In the genomic region with DNA sequence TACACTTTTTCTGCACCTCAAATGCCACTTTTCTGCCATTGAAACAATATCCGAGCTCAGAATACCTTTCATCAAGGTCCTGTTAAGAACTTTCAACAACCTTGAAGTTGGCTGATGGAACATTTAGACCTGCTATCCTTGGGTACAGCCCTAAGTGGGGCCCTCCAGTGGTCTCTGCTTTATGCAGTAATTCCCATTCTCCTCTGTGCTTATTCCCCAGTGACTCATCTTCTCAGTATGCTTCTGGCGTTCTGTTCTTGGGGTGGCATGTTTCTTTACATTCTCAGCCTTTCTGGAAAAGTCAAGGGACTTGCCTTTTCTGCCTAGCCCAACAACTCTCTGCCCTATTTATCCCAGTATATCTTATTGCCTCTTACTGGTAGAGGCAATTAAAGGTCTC, we compare ENCODE assay signal across 9 cellular contexts. TPM values are rescaled to one million over a fixed set of nuclear protein-coding genes. Genes with fewer than 3 reads are reported as not detected.
DNase-seq lines count a peak whose midpoint lies in the region; ATAC-seq and TF ChIP-seq lines count a peak whose summit lies in the region.
"Had no signal": no experiment of that assay in that cellular context is flagged by ENCODE, and none has a peak within 500 bp of the region (broad histone marks: within the 10 kb centered on the region; RNA-seq: fewer than 3 reads in every experiment).

No MANE protein-coding gene starts in this region.

- peaks cover 87% of the 10 kb centered on the region for H3K4me1 Mint-ChIP-seq in activated T-cell treated with anti-CD3 and anti-CD28 coated beads, Interleukin-2, amount 50 U/mL, for 4 hours (ENCODE audit: low read depth)
- H3K4me1 Mint-ChIP-seq in stimulated activated memory B cell treated with anti-CD40 and anti-IgM and Interleukin-4, amounts not matched to agents 10 μg/mL and 1 μg/mL and 100 μg/mL, for 72 hours = peaks cover 90% of the 10 kb centered on the region

- H3K36me3 Mint-ChIP-seq in activated T-cell treated with anti-CD3 and anti-CD28 coated beads, Interleukin-2, amount 50 U/mL, for 4 hours (ENCODE audit: insufficient read depth) = peaks cover 26% of the 10 kb centered on the region
- peaks cover 2% of the 10 kb centered on the region for H3K36me3 Mint-ChIP-seq in stimulated activated memory B cell treated with anti-CD40 and anti-IgM and Interleukin-4, amounts not matched to agents 10 μg/mL and 1 μg/mL and 100 μg/mL, for 72 hours

- intact Hi-C loops in adrenal gland (cut with DNase I) = no loop called here

- no peaks in the 10 kb centered on the region for H3K9me3 Mint-ChIP-seq in activated T-cell treated with anti-CD3 and anti-CD28 coated beads, Interleukin-2, amount 50 U/mL, for 4 hours
- H3K9me3 Mint-ChIP-seq in stimulated activated memory B cell treated with anti-CD40 and anti-IgM and Interleukin-4, amounts not matched to agents 10 μg/mL and 1 μg/mL and 100 μg/mL, for 72 hours = no peaks in the 10 kb centered on the region

- H3K27ac Mint-ChIP-seq in stimulated activated memory B cell treated with anti-CD40 and anti-IgM and Interleukin-4, amounts not matched to agents 10 μg/mL and 1 μg/mL and 100 μg/mL, for 72 hours = peak overlapping the region; percentile 74

- H3K4me3 ChIP-seq in epithelial cell of esophagus (ENCODE audit: low read length) (no peak overlapping the region), adrenal gland (no peak overlapping the region)

- peaks cover 0 to 6% of the 10 kb centered on the region in 2 donors for H3K36me3 ChIP-seq in adrenal gland (replicated peaks in 1 of 2)

- ATAC-seq in activated T-cell treated with anti-CD3 and anti-CD28 coated beads, Interleukin-2, amount 50 U/mL, for 4 hours = peak; percentile 16 to 44
- ATAC-seq in stimulated activated memory B cell treated with anti-CD40 and anti-IgM and Interleukin-4, amounts not matched to agents 10 μg/mL and 1 μg/mL and 100 μg/mL, for 72 hours = no peak
- ATAC-seq in HG03139 (IDR thresholded peaks at IDR 0.05; ENCODE audit: unreplicated experiment) = no peak

- H3K27me3 Mint-ChIP-seq in activated T-cell treated with anti-CD3 and anti-CD28 coated beads, Interleukin-2, amount 50 U/mL, for 4 hours (ENCODE audit: low read depth) = no peaks in the 10 kb centered on the region
- H3K27me3 Mint-ChIP-seq in stimulated activated memory B cell treated with anti-CD40 and anti-IgM and Interleukin-4, amounts not matched to agents 10 μg/mL and 1 μg/mL and 100 μg/mL, for 72 hours = no peaks in the 10 kb centered on the region

- no peak for TF ChIP-seq POLR2A in adrenal gland (IDR thresholded peaks at IDR 0.05)

- DNase-seq in activated T-cell treated with anti-CD3 and anti-CD28 coated beads, Interleukin-2, amount 50 U/mL, for 4 hours = no peak
- DNase-seq in activated T-cell treated with anti-CD3 and anti-CD28 coated beads for 4 hours = no peak
- peak; percentile 81 for DNase-seq in RKO (ENCODE audit: low spot score)
- peak; percentile 58 for DNase-seq in epithelial cell of esophagus (ENCODE audit: low read depth)
- DNase-seq in NCI-H2227 (lab: John Stamatoyannopoulos, UW; ENCODE audit: unreplicated experiment) = no peak
- no peak for DNase-seq in adrenal gland
- DNase-seq: DMS79 had no signal

- H3K4me1 ChIP-seq in adrenal gland (replicated peaks in 1 of 2) = peaks cover 5 to 61% of the 10 kb centered on the region in 2 donors

- TF ChIP-seq CTCF in epithelial cell of esophagus (IDR thresholded peaks at IDR 0.05; ENCODE audit: insufficient read depth, low read depth, low read length, missing control alignments) = peak; percentile 17
- no peak for TF ChIP-seq CTCF in adrenal gland (IDR thresholded peaks at IDR 0.05)

- WGBS in adrenal gland, 4 donors = 43 to 52% (median 49%) methylated on average over 2 of the region's 2 CpGs

- H3K9me3 ChIP-seq in adrenal gland (replicated peaks in 1 of 3) = no peaks in the 10 kb centered on the region

- no peak overlapping the region for H3K27ac ChIP-seq in adrenal gland

- no peaks in the 10 kb centered on the region for H3K27me3 ChIP-seq in adrenal gland

- H3K4me3 Mint-ChIP-seq in activated T-cell treated with anti-CD3 and anti-CD28 coated beads, Interleukin-2, amount 50 U/mL, for 4 hours = peak overlapping the region; percentile 17
- H3K4me3 Mint-ChIP-seq in stimulated activated memory B cell treated with anti-CD40 and anti-IgM and Interleukin-4, amounts not matched to agents 10 μg/mL and 1 μg/mL and 100 μg/mL, for 72 hours = no peak overlapping the region

RNA-seq across cellular contexts. Expression of a gene that starts 7.1 kb away (rescaled TPM):
- 100 to 1,000 TPM; 307 to 343 (median 326) TPM for total RNA-seq in activated T-cell treated with anti-CD3 and anti-CD28 coated beads, Interleukin-2, amount 50 U/mL, for 4 hours
- 100 to 1,000 TPM in 1 of 8 donors, 10 to 100 TPM in 7; 13.4 to 100 (median 42.8) TPM for total RNA-seq in adrenal gland
- polyA plus RNA-seq in adrenal gland = 100 to 1,000 TPM in 2 of 3 donors, 10 to 100 TPM in 1; 72.9 to 156 (median 122) TPM

RNA-seq across cellular contexts. Expression of a gene that starts 52.3 kb away (rescaled TPM):
- under 1 TPM; 0.46 to 0.61 (median 0.46) TPM for total RNA-seq in activated T-cell treated with anti-CD3 and anti-CD28 coated beads, Interleukin-2, amount 50 U/mL, for 4 hours
- under 1 TPM in 2 of 8 donors, not detected in 6; 0.22 to 0.23 TPM for total RNA-seq in adrenal gland
- not detected for polyA plus RNA-seq in adrenal gland

Comparison
In these comparisons a context has a peak if more than half of its experiments do, and no peak if none do; other contexts are left out.
1. ATAC-seq: peak in activated T-cell treated with anti-CD3 and anti-CD28 coated beads, Interleukin-2, amount 50 U/mL, for 4 hours (2 of 2); none in stimulated activated memory B cell treated with anti-CD40 and anti-IgM and Interleukin-4, amounts not matched to agents 10 μg/mL and 1 μg/mL and 100 μg/mL, for 72 hours (single experiment) and HG03139 (single experiment).
2. DNase-seq: peak in RKO (single experiment) and epithelial cell of esophagus (single experiment); none in activated T-cell treated with anti-CD3 and anti-CD28 coated beads, Interleukin-2, amount 50 U/mL, for 4 hours (single experiment), activated T-cell treated with anti-CD3 and anti-CD28 coated beads for 4 hours (single experiment), NCI-H2227 (single experiment) and adrenal gland (0 of 7).